In the genomic region with DNA sequence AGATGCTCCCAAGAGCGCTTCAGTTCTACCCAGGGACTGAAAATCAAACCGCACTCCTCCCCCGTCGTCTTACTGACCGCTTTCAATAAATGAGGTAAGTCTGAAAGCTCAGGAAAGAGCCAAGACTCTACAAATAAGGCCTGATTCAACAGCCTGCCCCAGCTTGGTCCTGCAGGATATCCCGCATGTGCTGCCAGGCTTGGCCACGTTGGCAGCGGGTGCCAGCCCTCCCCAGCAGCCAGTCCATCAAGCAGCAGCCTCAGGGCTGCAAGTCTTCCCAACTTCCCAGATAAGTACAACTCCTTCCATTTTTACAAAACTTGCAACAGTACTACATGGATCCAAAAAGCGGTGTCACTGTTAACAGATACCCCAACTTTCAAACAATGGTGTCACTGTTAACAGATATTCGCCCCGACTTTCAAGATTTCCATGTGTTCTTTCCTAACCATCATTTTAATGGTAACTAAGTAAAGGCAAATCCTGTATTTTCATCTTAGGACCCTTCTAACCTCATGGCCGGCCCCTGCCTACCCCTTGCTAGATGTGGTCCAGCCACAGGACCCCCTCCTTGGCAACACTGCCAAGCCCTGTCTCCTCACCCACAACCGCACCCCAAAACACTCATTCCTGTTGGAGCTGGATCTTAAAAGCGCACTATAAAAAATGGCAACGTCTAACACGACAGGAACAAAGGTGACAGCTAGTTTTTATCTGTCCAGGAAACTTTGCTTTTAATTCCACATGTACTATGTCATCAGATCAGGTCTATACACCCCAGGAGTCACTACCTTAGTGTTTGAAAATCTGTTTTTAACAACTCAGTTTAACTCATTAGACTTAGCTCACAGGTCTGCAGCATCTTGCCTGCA, we compare ENCODE assay signal across 1 cellular context.
TF ChIP-seq lines count a peak whose summit lies in the region.

No MANE protein-coding gene starts in this region.

TF ChIP-seq in GM12878, 131 proteins besides CTCF, POLR2A, EP300 and RAD21:
- TF ChIP-seq POLR2AphosphoS2 (IDR thresholded peaks at IDR 0.05; ENCODE audit: low read depth, low read length), result no peak
- TF ChIP-seq SMC3 (IDR thresholded peaks at IDR 0.05; ENCODE audit: borderline replicate concordance, low read length), result no peak
- no peak for TF ChIP-seq PAX5 (IDR thresholded peaks at IDR 0.05; ENCODE audit: borderline replicate concordance, low read depth, low read length)
- TF ChIP-seq, protein P1, sequence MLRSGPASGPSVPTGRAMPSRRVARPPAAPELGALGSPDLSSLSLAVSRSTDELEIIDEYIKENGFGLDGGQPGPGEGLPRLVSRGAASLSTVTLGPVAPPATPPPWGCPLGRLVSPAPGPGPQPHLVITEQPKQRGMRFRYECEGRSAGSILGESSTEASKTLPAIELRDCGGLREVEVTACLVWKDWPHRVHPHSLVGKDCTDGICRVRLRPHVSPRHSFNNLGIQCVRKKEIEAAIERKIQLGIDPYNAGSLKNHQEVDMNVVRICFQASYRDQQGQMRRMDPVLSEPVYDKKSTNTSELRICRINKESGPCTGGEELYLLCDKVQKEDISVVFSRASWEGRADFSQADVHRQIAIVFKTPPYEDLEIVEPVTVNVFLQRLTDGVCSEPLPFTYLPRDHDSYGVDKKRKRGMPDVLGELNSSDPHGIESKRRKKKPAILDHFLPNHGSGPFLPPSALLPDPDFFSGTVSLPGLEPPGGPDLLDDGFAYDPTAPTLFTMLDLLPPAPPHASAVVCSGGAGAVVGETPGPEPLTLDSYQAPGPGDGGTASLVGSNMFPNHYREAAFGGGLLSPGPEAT (IDR thresholded peaks at IDR 0.05; ENCODE audit: low read depth), result no peak
- no peak for TF ChIP-seq SIN3A (IDR thresholded peaks at IDR 0.05; ENCODE audit: low read depth, low read length)
- no peak for TF ChIP-seq EED (IDR thresholded peaks at IDR 0.05; ENCODE audit: low read depth)
- TF ChIP-seq CBX5 (IDR thresholded peaks at IDR 0.05; ENCODE audit: low read depth), result no peak
- no peak for TF ChIP-seq MTA2 (IDR thresholded peaks at IDR 0.05; ENCODE audit: low read depth)
